11 cellular contexts compared by ENCODE assay signal in the genomic region with DNA sequence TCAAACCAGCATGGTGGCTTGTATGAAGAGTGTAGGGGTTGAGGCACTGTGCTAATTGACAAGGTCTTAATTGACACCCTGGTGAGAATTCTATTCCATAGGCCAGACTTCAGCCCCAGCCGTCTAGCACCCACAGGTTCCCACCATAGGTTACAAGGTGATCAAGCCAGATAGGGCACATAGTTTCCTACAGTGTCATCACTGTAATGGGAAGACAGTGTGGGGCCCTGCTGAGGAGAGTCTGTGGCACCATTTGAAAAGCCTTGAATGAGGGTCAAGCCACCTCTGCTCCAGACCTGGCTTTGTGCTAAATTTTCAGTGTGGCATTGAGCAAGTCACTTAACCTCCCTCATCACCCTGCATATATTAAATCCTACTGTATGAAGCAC. TPM values are rescaled to one million over a fixed set of nuclear protein-coding genes. Genes with fewer than 3 reads are reported as not detected.
A peak's percentile ranks its signal among the peaks of the same experiment; 100 is the strongest.
DNase-seq lines count a peak whose midpoint lies in the region; ATAC-seq and TF ChIP-seq lines count a peak whose summit lies in the region.
"Had no signal": no experiment of that assay in that cellular context is flagged by ENCODE, and none has a peak within 500 bp of the region (broad histone marks: within the 10 kb centered on the region; RNA-seq: fewer than 3 reads in every experiment).

No MANE protein-coding gene starts in this region.

- H3K36me3 ChIP-seq in body of pancreas (replicated peaks in 1 of 2; ENCODE audit: insufficient read depth in 1 of 2, low read depth in 2 of 2) (no peaks in the 10 kb centered on the region), mesodermal cell (ENCODE audit: control insufficient read depth, insufficient read depth, low read length) (peaks cover 21% of the 10 kb centered on the region), transverse colon (no peaks in the 10 kb centered on the region)

- intact Hi-C loops in body of pancreas (cut with DNase I) (no loop called here), transverse colon (cut with DNase I; ENCODE audit: low total_unique reads) (loop anchor here (2.0 kb wide), 1 partner anchor 59 kb away; no protein-coding TSS in a partner anchor), natural killer cell (cut with micrococcal nuclease) (no loop called here)

- H3K36me3 Mint-ChIP-seq in activated naive CD4-positive, alpha-beta T cell treated with anti-CD3 and anti-CD28 coated beads, Interleukin-2, amount 50 U/mL, for 24 hours = no peaks in the 10 kb centered on the region
- H3K36me3 Mint-ChIP-seq in natural killer cell = no peaks in the 10 kb centered on the region

- TF ChIP-seq CTCF in body of pancreas (IDR thresholded peaks at IDR 0.05) = no peak
- no peak for TF ChIP-seq CTCF in transverse colon (IDR thresholded peaks at IDR 0.05)
- TF ChIP-seq CTCF in natural killer cell (IDR thresholded peaks at IDR 0.05) = no peak

- H3K27ac ChIP-seq in body of pancreas (peak overlapping the region; percentile 80 to 91 (median 90)), mesodermal cell (ENCODE audit: low read depth, low read length, severe bottlenecking) (peak overlapping the region; percentile 96), transverse colon (peak overlapping the region; percentile 83 to 93 (median 88))

- no peak for DNase-seq in activated naive CD4-positive, alpha-beta T cell treated with anti-CD3 and anti-CD28 coated beads, Interleukin-2, amount 50 U/mL, for 16 hours
- DNase-seq in body of pancreas = peak in 2 of 4 donors; percentile 27 to 36
- DNase-seq in transverse colon = no peak
- DNase-seq in foreskin melanocyte = no peak
- DNase-seq in medulla oblongata (ENCODE audit: extremely low spot score) = no peak
- DNase-seq in natural killer cell = no peak
- DNase-seq: activated effector memory CD4-positive, alpha-beta T cell treated with Interleukin-2 at 50 U/mL for 16 hours; NCI-H2227 treated with DMSO at 0.1 percent for 48 hours had no signal

- no peak for TF ChIP-seq EP300 in transverse colon (IDR thresholded peaks at IDR 0.05; ENCODE audit: low read depth)

- H3K4me1 ChIP-seq in body of pancreas = peaks cover 97% of the 10 kb centered on the region
- peaks cover 95% of the 10 kb centered on the region for H3K4me1 ChIP-seq in mesodermal cell (ENCODE audit: control insufficient read depth, insufficient read depth, low read length, poor library complexity, severe bottlenecking)
- H3K4me1 ChIP-seq in transverse colon = peaks cover 83 to 100% (median 85%) of the 10 kb centered on the region in 4 donors

- H3K4me3 ChIP-seq in body of pancreas (no peak overlapping the region), mesodermal cell (ENCODE audit: extremely low read depth, insufficient read depth, low read length, poor library complexity, severe bottlenecking) (no peak overlapping the region), transverse colon (no peak overlapping the region)

- H3K27ac Mint-ChIP-seq in activated naive CD4-positive, alpha-beta T cell treated with anti-CD3 and anti-CD28 coated beads, Interleukin-2, amount 50 U/mL, for 24 hours = peak overlapping the region; percentile 30
- H3K27ac Mint-ChIP-seq in natural killer cell = no peak overlapping the region
- H3K27ac Mint-ChIP-seq: T-helper 1 cell treated with Interleukin-12 subunit alpha and Interleukin-12 subunit beta and Interleukin-4 antibody, amounts not matched to agents 30 μg/mL and 1 μg/mL, for 36 hours had no signal

- no peaks in the 10 kb centered on the region for H3K9me3 Mint-ChIP-seq in activated naive CD4-positive, alpha-beta T cell treated with anti-CD3 and anti-CD28 coated beads, Interleukin-2, amount 50 U/mL, for 24 hours
- H3K9me3 Mint-ChIP-seq in natural killer cell = no peaks in the 10 kb centered on the region
- H3K9me3 Mint-ChIP-seq: T-helper 1 cell treated with Interleukin-12 subunit alpha and Interleukin-12 subunit beta and Interleukin-4 antibody, amounts not matched to agents 30 μg/mL and 1 μg/mL, for 36 hours had no signal

- no peaks in the 10 kb centered on the region for H3K27me3 ChIP-seq in body of pancreas
- no peaks in the 10 kb centered on the region for H3K27me3 ChIP-seq in transverse colon

- TF ChIP-seq POLR2A in body of pancreas (IDR thresholded peaks at IDR 0.05) (no peak), transverse colon (IDR thresholded peaks at IDR 0.05) (no peak)

- peaks cover 82% of the 10 kb centered on the region for H3K4me1 Mint-ChIP-seq in activated naive CD4-positive, alpha-beta T cell treated with anti-CD3 and anti-CD28 coated beads, Interleukin-2, amount 50 U/mL, for 24 hours
- peaks cover 29 to 60% of the 10 kb centered on the region in 2 donors for H3K4me1 Mint-ChIP-seq in natural killer cell

- H3K4me3 Mint-ChIP-seq in activated naive CD4-positive, alpha-beta T cell treated with anti-CD3 and anti-CD28 coated beads, Interleukin-2, amount 50 U/mL, for 24 hours = peak overlapping the region; percentile 36
- no peak overlapping the region for H3K4me3 Mint-ChIP-seq in natural killer cell
- H3K4me3 Mint-ChIP-seq: T-helper 1 cell treated with Interleukin-12 subunit alpha and Interleukin-12 subunit beta and Interleukin-4 antibody, amounts not matched to agents 30 μg/mL and 1 μg/mL, for 36 hours had no signal

- in situ Hi-C loops in transverse colon (cut with MboI; ENCODE audit: low pct_ligation_motif_present in 1 of 4, low pct_unique_long_range_greater_than_20kb in 1 of 4, low sequenced_read_pairs in 3 of 4) = no loop called here

- H3K27me3 Mint-ChIP-seq in activated naive CD4-positive, alpha-beta T cell treated with anti-CD3 and anti-CD28 coated beads, Interleukin-2, amount 50 U/mL, for 24 hours = no peaks in the 10 kb centered on the region
- H3K27me3 Mint-ChIP-seq in natural killer cell (ENCODE audit: low read depth in 2 of 2) = no peaks in the 10 kb centered on the region

- no peaks in the 10 kb centered on the region for H3K9me3 ChIP-seq in body of pancreas
- no peaks in the 10 kb centered on the region for H3K9me3 ChIP-seq in mesodermal cell (ENCODE audit: control insufficient read depth, low read length)
- no peaks in the 10 kb centered on the region for H3K9me3 ChIP-seq in transverse colon

- WGBS in body of pancreas, 2 donors = 9 to 38% methylated on average over 1 of the region's 1 CpG
- WGBS in mesodermal cell (ENCODE audit: insufficient coverage in 2 of 2), 2 experiments = 33% methylated on average over 1 of the region's 1 CpG; no CpG with 5 or more reads in 1 of the 2 experiments
- WGBS in transverse colon (ENCODE audit: low coverage in 1 of 2), 2 donors = 39% methylated on average over 1 of the region's 1 CpG; no CpG with 5 or more reads in 1 of the 2 donors

- no peak for ATAC-seq in body of pancreas
- no peak for ATAC-seq in natural killer cell

RNA-seq across cellular contexts. Expression of gene YPEL2, which starts 36.2 kb away (rescaled TPM):
- total RNA-seq in body of pancreas = 10 to 100 TPM; 26.7 to 27.0 TPM
- 22.0 TPM for polyA plus RNA-seq in mesodermal cell (2013, experiment 1 of 2)
- polyA plus RNA-seq in mesodermal cell (2013, experiment 2 of 2) = 19.1 TPM
- 10 to 100 TPM; 24.7 to 45.0 (median 32.8) TPM for total RNA-seq in transverse colon
- 10 to 100 TPM; 30.5 to 35.6 (median 33.5) TPM for total RNA-seq in natural killer cell
